31 cellular contexts compared by ENCODE assay signal in genomic region chr9:93725382-93725781, GRCh38.
"Had no signal": no experiment of that assay in that cellular context is flagged by ENCODE, and none has a peak within 500 bp of the region (broad histone marks: within the 10 kb centered on the region; RNA-seq: fewer than 3 reads in every experiment).

No MANE protein-coding gene starts in this region.

- H3K4me1 ChIP-seq: adrenal gland, body of pancreas, heart right ventricle had no signal

- H3K27ac ChIP-seq: adrenal gland, body of pancreas, epithelial cell of prostate, heart right ventricle, VCaP had no signal

- ATAC-seq: activated CD4-positive, CD25-positive, alpha-beta regulatory T cell treated with anti-CD3 and anti-CD28 coated beads, Interleukin-2, amount 50 U/mL, for 24 hours; activated CD8-positive, alpha-beta T cell treated with anti-CD3 and anti-CD28 coated beads for 36 hours; activated naive CD8-positive, alpha-beta T cell treated with anti-CD3 and anti-CD28 coated beads, Interleukin-2, amount 50 U/mL, for 24 hours; activated T-cell treated with anti-CD3 and anti-CD28 coated beads, Interleukin-2, amount 50 U/mL, for 4 hours; body of pancreas; effector memory CD8-positive, alpha-beta T cell; heart right ventricle had no signal

- DNase-seq: activated B cell treated with CpG ODN at 0.5 μM for 24 hours; activated CD4-positive, alpha-beta T cell treated with anti-CD3 and anti-CD28 coated beads for 48 hours; activated CD4-positive, alpha-beta T cell treated with anti-CD3 and anti-CD28 coated beads, Interleukin-2, amount 50 U/mL, for 1 hour; activated CD4-positive, alpha-beta T cell treated with anti-CD3 and anti-CD28 coated beads, Interleukin-2, amount 50 U/mL, for 48 hours; activated CD8-positive, alpha-beta memory T cell treated with anti-CD3 and anti-CD28 coated beads for 24 hours; activated CD8-positive, alpha-beta T cell treated with anti-CD3 and anti-CD28 coated beads for 36 hours; activated effector memory CD4-positive, alpha-beta T cell treated with anti-CD3 and anti-CD28 coated beads, Interleukin-2, amount 50 U/mL, for 16 hours; activated naive CD4-positive, alpha-beta T cell treated with anti-CD3 and anti-CD28 coated beads for 36 hours; activated naive CD8-positive, alpha-beta T cell treated with anti-CD3 and anti-CD28 coated beads for 36 hours; activated naive CD8-positive, alpha-beta T cell treated with anti-CD3 and anti-CD28 coated beads, Interleukin-2, amount 50 U/mL, for 24 hours; activated T-cell treated with anti-CD3 and anti-CD28 coated beads, Interleukin-2, amount 50 U/mL, for 4 hours; adrenal gland; amygdala; aorta; body of pancreas; caudate nucleus; cortex of kidney; dermis blood vessel endothelial cell; effector CD4-positive, alpha-beta T cell; effector memory CD8-positive, alpha-beta T cell; foreskin fibroblast; glutamatergic neuron; heart right ventricle; T-helper 2 cell had no signal

- H3K36me3 ChIP-seq: adrenal gland, heart right ventricle had no signal

- H3K9me3 ChIP-seq: adrenal gland, body of pancreas had no signal

- FAIRE-seq: colon, endothelial cell of umbilical vein, frontal cortex, TTC549 had no signal

- H3K27me3 ChIP-seq: body of pancreas had no signal

- H3K4me3 ChIP-seq: adrenal gland, body of pancreas, heart right ventricle had no signal
